ENCODE assay signal across 1 cellular context in the genomic region with DNA sequence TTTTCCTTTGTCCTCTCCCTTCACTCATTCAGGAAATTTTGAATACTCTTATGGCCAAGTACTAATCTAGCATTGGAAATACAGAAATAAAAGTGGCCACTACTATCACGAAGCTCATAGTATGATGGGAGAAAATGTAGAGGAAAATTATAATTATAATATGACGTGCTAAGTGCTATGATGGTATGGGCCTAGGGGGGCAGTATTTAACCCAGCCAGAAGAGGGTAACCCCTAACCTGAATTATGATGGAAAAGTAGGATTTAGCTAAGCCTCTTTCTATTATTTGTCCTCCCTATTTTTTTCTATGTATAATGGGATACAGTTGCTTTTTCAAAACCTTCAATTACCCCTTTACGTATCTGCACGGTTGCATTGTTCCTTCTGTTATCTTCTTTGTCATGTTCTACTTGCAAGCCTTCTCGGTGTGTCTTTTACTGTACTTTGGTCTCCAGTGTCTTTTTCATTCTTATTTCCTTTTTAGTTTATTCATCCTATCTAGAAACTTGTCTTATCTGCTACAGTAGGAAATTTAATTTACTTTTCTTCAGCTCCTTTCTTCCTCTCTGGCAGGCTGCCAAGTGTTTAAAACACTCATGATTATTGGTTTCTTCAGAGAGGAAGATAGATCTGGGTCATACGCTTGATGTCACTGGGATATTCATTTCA.
TF ChIP-seq lines count a peak whose summit lies in the region.

No MANE protein-coding gene starts in this region.

TF ChIP-seq in WTC11, 78 proteins besides CTCF, POLR2A, EP300 and RAD21 (continued from another document):
- TF ChIP-seq, protein P1, sequence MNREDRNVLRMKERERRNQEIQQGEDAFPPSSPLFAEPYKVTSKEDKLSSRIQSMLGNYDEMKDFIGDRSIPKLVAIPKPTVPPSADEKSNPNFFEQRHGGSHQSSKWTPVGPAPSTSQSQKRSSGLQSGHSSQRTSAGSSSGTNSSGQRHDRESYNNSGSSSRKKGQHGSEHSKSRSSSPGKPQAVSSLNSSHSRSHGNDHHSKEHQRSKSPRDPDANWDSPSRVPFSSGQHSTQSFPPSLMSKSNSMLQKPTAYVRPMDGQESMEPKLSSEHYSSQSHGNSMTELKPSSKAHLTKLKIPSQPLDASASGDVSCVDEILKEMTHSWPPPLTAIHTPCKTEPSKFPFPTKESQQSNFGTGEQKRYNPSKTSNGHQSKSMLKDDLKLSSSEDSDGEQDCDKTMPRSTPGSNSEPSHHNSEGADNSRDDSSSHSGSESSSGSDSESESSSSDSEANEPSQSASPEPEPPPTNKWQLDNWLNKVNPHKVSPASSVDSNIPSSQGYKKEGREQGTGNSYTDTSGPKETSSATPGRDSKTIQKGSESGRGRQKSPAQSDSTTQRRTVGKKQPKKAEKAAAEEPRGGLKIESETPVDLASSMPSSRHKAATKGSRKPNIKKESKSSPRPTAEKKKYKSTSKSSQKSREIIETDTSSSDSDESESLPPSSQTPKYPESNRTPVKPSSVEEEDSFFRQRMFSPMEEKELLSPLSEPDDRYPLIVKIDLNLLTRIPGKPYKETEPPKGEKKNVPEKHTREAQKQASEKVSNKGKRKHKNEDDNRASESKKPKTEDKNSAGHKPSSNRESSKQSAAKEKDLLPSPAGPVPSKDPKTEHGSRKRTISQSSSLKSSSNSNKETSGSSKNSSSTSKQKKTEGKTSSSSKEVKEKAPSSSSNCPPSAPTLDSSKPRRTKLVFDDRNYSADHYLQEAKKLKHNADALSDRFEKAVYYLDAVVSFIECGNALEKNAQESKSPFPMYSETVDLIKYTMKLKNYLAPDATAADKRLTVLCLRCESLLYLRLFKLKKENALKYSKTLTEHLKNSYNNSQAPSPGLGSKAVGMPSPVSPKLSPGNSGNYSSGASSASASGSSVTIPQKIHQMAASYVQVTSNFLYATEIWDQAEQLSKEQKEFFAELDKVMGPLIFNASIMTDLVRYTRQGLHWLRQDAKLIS (CRISPR knock-in tag; IDR thresholded peaks at IDR 0.05; ENCODE audit: borderline replicate concordance): no peak
- TF ChIP-seq GTF2I (CRISPR knock-in tag; conservative IDR thresholded peaks at IDR 0.05): no peak
- TF ChIP-seq, protein P2, sequence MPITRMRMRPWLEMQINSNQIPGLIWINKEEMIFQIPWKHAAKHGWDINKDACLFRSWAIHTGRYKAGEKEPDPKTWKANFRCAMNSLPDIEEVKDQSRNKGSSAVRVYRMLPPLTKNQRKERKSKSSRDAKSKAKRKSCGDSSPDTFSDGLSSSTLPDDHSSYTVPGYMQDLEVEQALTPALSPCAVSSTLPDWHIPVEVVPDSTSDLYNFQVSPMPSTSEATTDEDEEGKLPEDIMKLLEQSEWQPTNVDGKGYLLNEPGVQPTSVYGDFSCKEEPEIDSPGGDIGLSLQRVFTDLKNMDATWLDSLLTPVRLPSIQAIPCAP (CRISPR knock-in tag; IDR thresholded peaks at IDR 0.05): no peak
- TF ChIP-seq, protein P3, sequence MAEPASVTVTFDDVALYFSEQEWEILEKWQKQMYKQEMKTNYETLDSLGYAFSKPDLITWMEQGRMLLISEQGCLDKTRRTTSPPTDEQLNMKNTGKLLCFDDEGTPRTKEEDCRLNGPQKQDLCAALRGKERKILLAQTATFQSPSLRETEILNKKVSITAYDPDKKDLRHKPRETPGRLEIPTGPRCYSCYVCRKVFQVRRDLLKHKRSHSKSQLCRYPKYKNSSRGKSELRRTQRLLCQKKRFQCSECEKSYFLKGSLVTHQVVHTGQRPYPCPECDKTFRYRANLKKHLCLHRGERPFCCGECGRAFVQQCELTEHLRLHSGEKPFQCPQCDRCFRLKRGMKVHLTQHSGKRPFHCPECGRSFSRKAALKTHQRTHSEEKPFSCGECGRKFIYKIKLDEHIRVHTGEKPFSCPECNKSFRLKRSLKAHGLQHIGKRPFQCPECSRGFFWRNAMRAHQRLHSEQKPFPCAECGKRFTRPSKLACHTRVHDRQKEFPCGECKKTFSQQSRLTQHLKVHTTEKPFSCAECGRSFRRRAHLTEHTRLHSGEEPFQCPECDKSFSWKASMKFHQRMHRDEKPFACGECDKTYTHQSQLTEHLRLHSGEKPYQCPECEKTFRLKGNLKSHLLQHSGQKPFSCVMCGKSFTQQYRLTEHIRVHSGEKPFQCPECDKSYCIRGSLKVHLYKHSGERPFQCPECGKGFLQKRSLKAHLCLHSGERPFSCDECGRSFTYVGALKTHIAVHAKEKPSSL (CRISPR knock-in tag; conservative IDR thresholded peaks at IDR 0.05): no peak
- TF ChIP-seq, protein P4, sequence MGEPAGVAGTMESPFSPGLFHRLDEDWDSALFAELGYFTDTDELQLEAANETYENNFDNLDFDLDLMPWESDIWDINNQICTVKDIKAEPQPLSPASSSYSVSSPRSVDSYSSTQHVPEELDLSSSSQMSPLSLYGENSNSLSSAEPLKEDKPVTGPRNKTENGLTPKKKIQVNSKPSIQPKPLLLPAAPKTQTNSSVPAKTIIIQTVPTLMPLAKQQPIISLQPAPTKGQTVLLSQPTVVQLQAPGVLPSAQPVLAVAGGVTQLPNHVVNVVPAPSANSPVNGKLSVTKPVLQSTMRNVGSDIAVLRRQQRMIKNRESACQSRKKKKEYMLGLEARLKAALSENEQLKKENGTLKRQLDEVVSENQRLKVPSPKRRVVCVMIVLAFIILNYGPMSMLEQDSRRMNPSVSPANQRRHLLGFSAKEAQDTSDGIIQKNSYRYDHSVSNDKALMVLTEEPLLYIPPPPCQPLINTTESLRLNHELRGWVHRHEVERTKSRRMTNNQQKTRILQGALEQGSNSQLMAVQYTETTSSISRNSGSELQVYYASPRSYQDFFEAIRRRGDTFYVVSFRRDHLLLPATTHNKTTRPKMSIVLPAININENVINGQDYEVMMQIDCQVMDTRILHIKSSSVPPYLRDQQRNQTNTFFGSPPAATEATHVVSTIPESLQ (CRISPR knock-in tag; IDR thresholded peaks at IDR 0.05): no peak
TF ChIP-seq in WTC11: peak in this region for 0.
